22 cellular contexts compared by ENCODE assay signal in genomic region chr3:194935061-194935460, GRCh38.
DNase-seq lines count a peak whose midpoint lies in the region; ATAC-seq and TF ChIP-seq lines count a peak whose summit lies in the region.
"Had no signal": no experiment of that assay in that cellular context is flagged by ENCODE, and none has a peak within 500 bp of the region (broad histone marks: within the 10 kb centered on the region; RNA-seq: fewer than 3 reads in every experiment).

No MANE protein-coding gene starts in this region.

- ATAC-seq in HG02763 (IDR thresholded peaks at IDR 0.05; ENCODE audit: unreplicated experiment), result no peak
- ATAC-seq: heart left ventricle had no signal

- H3K4me3 ChIP-seq in fibroblast of mammary gland (ENCODE audit: control insufficient read depth, low read depth, low read length) (no peak overlapping the region), skeletal muscle cell (ENCODE audit: low read depth, low read length) (no peak overlapping the region)
- H3K4me3 ChIP-seq: heart left ventricle, pancreas, sigmoid colon, suprapubic skin, uterus had no signal

- TF ChIP-seq CTCF in fibroblast of mammary gland (conservative IDR thresholded peaks at IDR 0.05; ENCODE audit: control insufficient read depth, insufficient read depth, low read depth, low read length), result no peak

- DNase-seq in SIG-M5 treated with dmso at 0.1 percent for 504 hours (lab: John Stamatoyannopoulos, UW; ENCODE audit: unreplicated experiment) (peak; percentile 48), SIG-M5 (lab: John Stamatoyannopoulos, UW) (no peak), MV-4-11 (lab: John Stamatoyannopoulos, UW) (peak; percentile 53), fibroblast of mammary gland (ENCODE audit: low read depth) (peak; percentile 62), skeletal muscle cell (ENCODE audit: low read depth) (peak; percentile 36), NCI-H82 (lab: John Stamatoyannopoulos, UW) (no peak), NCI-H1105 treated with DMSO at 0.1 percent for 48 hours (lab: John Stamatoyannopoulos, UW) (no peak)
- DNase-seq: 8988T; activated CD4-positive, alpha-beta T cell treated with anti-CD3 and anti-CD28 coated beads for 48 hours; CD8-positive, alpha-beta memory T cell; H9; KG1; MM.1S; NCI-H446; pancreas; sigmoid colon; stimulated activated naive CD4-positive, alpha-beta T cell; uterus; WERI-Rb-1 had no signal

Comparison
In these comparisons a context has a peak if more than half of its experiments do, and no peak if none do; other contexts are left out.
1. DNase-seq: peak in SIG-M5 treated with dmso at 0.1 percent for 504 hours (single experiment), MV-4-11 (single experiment), fibroblast of mammary gland (single experiment) and skeletal muscle cell (single experiment); none in SIG-M5 (single experiment), NCI-H82 (single experiment) and NCI-H1105 treated with DMSO at 0.1 percent for 48 hours (single experiment).